1 cellular context compared by ENCODE assay signal in genomic region chr6:42148058-42148457, GRCh38.
TF ChIP-seq lines count a peak whose summit lies in the region.

No MANE protein-coding gene starts in this region.

TF ChIP-seq in IMR-90, 13 proteins besides CTCF, POLR2A, EP300 and RAD21:
- 0 out of 2 replicates have a peak, but pooled peaks have one; percentile 10 for TF ChIP-seq MAFK (IDR thresholded peaks at IDR 0.05; ENCODE audit: low read depth, low read length)
- TF ChIP-seq RCOR1 (IDR thresholded peaks at IDR 0.05; ENCODE audit: insufficient replicate concordance, low read length): no peak
